ENCODE assay signal across 1 cellular context in genomic region chr11:69644071-69644961, GRCh38.
A peak's percentile ranks its signal among the peaks of the same experiment; 100 is the strongest.
TF ChIP-seq lines count a peak whose summit lies in the region.

No MANE protein-coding gene starts in this region.

TF ChIP-seq in HepG2, 621 proteins besides CTCF, POLR2A, EP300 and RAD21 (continued from another document and continues in another):
- TF ChIP-seq CENPT (CRISPR knock-in tag; IDR thresholded peaks at IDR 0.05; ENCODE audit: low read depth) (no peak), SSRP1 (CRISPR knock-in tag; IDR thresholded peaks at IDR 0.05) (no peak), YEATS2 (CRISPR knock-in tag; IDR thresholded peaks at IDR 0.05; ENCODE audit: borderline replicate concordance) (no peak), KLF16 (CRISPR knock-in tag; IDR thresholded peaks at IDR 0.05) (peak in 1 of 2 experiments; percentile 54; a peak in 1 of 4 replicates), ZNF234 (CRISPR knock-in tag; conservative IDR thresholded peaks at IDR 0.05) (no peak), ZNF780A (CRISPR knock-in tag; IDR thresholded peaks at IDR 0.05) (no peak), RERE (CRISPR knock-in tag; IDR thresholded peaks at IDR 0.05; ENCODE audit: low read depth) (no peak), ZSCAN25 (CRISPR knock-in tag; IDR thresholded peaks at IDR 0.05) (peak; percentile 99), SMAD3 (CRISPR knock-in tag; IDR thresholded peaks at IDR 0.05) (no peak), ZNF589 (CRISPR knock-in tag; conservative IDR thresholded peaks at IDR 0.05) (no peak), ZBTB7A (CRISPR knock-in tag; IDR thresholded peaks at IDR 0.05) (no peak), ZNF337 (CRISPR knock-in tag; IDR thresholded peaks at IDR 0.05; ENCODE audit: borderline replicate concordance, low read depth) (0 out of 2 replicates have a peak, but pooled peaks have one; percentile 64), E2F5 (CRISPR knock-in tag; conservative IDR thresholded peaks at IDR 0.05) (no peak), MIER3 (CRISPR knock-in tag; IDR thresholded peaks at IDR 0.05; ENCODE audit: borderline replicate concordance) (no peak), ZNF33B (CRISPR knock-in tag; IDR thresholded peaks at IDR 0.05) (peak; percentile 95; the same call in 1 of the 2 replicates), ZBTB2 (CRISPR knock-in tag; IDR thresholded peaks at IDR 0.05; ENCODE audit: low read depth) (no peak), KDM2A (CRISPR knock-in tag; IDR thresholded peaks at IDR 0.05; ENCODE audit: borderline replicate concordance, low read depth) (peak; percentile 73), NRL (CRISPR knock-in tag; IDR thresholded peaks at IDR 0.05; ENCODE audit: borderline replicate concordance) (no peak; the same call in none of the 2 replicates), ZNF580 (CRISPR knock-in tag; IDR thresholded peaks at IDR 0.05; ENCODE audit: borderline replicate concordance, low read depth) (peak; percentile 55; the same call in 1 of the 2 replicates), ZNF792 (CRISPR knock-in tag; IDR thresholded peaks at IDR 0.05) (0 out of 2 replicates have a peak, but pooled peaks have one; percentile 23), ASH2L (IDR thresholded peaks at IDR 0.05; ENCODE audit: insufficient read length, low read depth, low read length) (no peak), ZNF691 (CRISPR knock-in tag; IDR thresholded peaks at IDR 0.05; ENCODE audit: borderline replicate concordance, low read depth) (peak; percentile 60; the same call in 1 of the 2 replicates), ZSCAN21 (CRISPR knock-in tag; IDR thresholded peaks at IDR 0.05; ENCODE audit: borderline replicate concordance) (peak; percentile 33; the same call in 1 of the 2 replicates), SP5 (CRISPR knock-in tag; IDR thresholded peaks at IDR 0.05; ENCODE audit: borderline replicate concordance, low read depth) (peak; percentile 19; the same call in 1 of the 2 replicates), ZBTB43 (CRISPR knock-in tag; conservative IDR thresholded peaks at IDR 0.05) (peak; percentile 80), EHMT2 (IDR thresholded peaks at IDR 0.05; ENCODE audit: borderline replicate concordance, low read depth, low read length) (no peak), ZNF207 (IDR thresholded peaks at IDR 0.05; ENCODE audit: borderline replicate concordance) (no peak), ZNF710 (CRISPR knock-in tag; IDR thresholded peaks at IDR 0.05; ENCODE audit: borderline replicate concordance) (peak; percentile 57; the same call in 1 of the 2 replicates), ZNF276 (CRISPR knock-in tag; IDR thresholded peaks at IDR 0.05; ENCODE audit: low read depth) (0 out of 2 replicates have a peak, but pooled peaks have one; percentile 57), ZBED4 (CRISPR knock-in tag; IDR thresholded peaks at IDR 0.05; ENCODE audit: borderline replicate concordance) (no peak), PATZ1 (CRISPR knock-in tag; IDR thresholded peaks at IDR 0.05) (peak; percentile 88), NR0B2 (CRISPR knock-in tag; IDR thresholded peaks at IDR 0.05) (peak; percentile 65; the same call in 1 of the 2 replicates), ZNF264 (CRISPR knock-in tag; IDR thresholded peaks at IDR 0.05) (no peak), KAT8 (CRISPR knock-in tag; IDR thresholded peaks at IDR 0.05) (peak; percentile 69), SRY (CRISPR knock-in tag; IDR thresholded peaks at IDR 0.05) (no peak), ZNF547 (CRISPR knock-in tag; IDR thresholded peaks at IDR 0.05) (no peak), ZBTB3 (CRISPR knock-in tag; IDR thresholded peaks at IDR 0.05; ENCODE audit: borderline replicate concordance, low read depth) (peak; percentile 44; the same call in 1 of the 2 replicates)
